ENCODE assay signal across 20 cellular contexts in genomic region chr15:68554716-68555347, GRCh38. TPM values are rescaled to one million over a fixed set of nuclear protein-coding genes. Genes with fewer than 3 reads are reported as not detected.
"Had no signal": no experiment of that assay in that cellular context is flagged by ENCODE, and none has a peak within 500 bp of the region (broad histone marks: within the 10 kb centered on the region; RNA-seq: fewer than 3 reads in every experiment).

No MANE protein-coding gene starts in this region.

- H3K27ac ChIP-seq: esophagus squamous epithelium, heart right ventricle, left ventricle myocardium inferior, lower lobe of right lung, ovary, psoas muscle, testis, tibial artery, upper lobe of left lung had no signal

- H3K9me3 ChIP-seq: esophagus squamous epithelium, heart right ventricle, left ventricle myocardium inferior, lower lobe of right lung, mucosa of descending colon, ovary, psoas muscle, testis, tibial artery, upper lobe of left lung had no signal

- H3K36me3 Mint-ChIP-seq: mesothelial cell of epicardium; naive B cell; natural killer cell treated with Interleukin-12 subunit alpha and Interleukin-12 subunit beta and Interleukin-15 and Interleukin-18, amount 100 ng/mL, for 72 hours; stimulated activated memory B cell treated with anti-CD40 and anti-IgM and Interleukin-4, amounts not matched to agents 10 μg/mL and 1 μg/mL and 100 μg/mL, for 72 hours had no signal

- DNase-seq: cortex of kidney, esophagus squamous epithelium, foreskin melanocyte, left ventricle myocardium inferior, lower lobe of right lung, psoas muscle had no signal

- H3K27ac Mint-ChIP-seq: effector memory CD8-positive, alpha-beta T cell; mesothelial cell of epicardium; natural killer cell treated with Interleukin-12 subunit alpha and Interleukin-12 subunit beta and Interleukin-15 and Interleukin-18, amount 100 ng/mL, for 72 hours; stimulated activated memory B cell treated with anti-CD40 and anti-IgM and Interleukin-4, amounts not matched to agents 10 μg/mL and 1 μg/mL and 100 μg/mL, for 72 hours had no signal

- H3K9me3 Mint-ChIP-seq: effector memory CD8-positive, alpha-beta T cell; mesothelial cell of epicardium; naive B cell; natural killer cell treated with Interleukin-12 subunit alpha and Interleukin-12 subunit beta and Interleukin-15 and Interleukin-18, amount 100 ng/mL, for 72 hours; neural crest cell; stimulated activated memory B cell treated with anti-CD40 and anti-IgM and Interleukin-4, amounts not matched to agents 10 μg/mL and 1 μg/mL and 100 μg/mL, for 72 hours had no signal

- H3K4me3 Mint-ChIP-seq: effector memory CD8-positive, alpha-beta T cell; mesothelial cell of epicardium; naive B cell; natural killer cell treated with Interleukin-12 subunit alpha and Interleukin-12 subunit beta and Interleukin-15 and Interleukin-18, amount 100 ng/mL, for 72 hours; stimulated activated memory B cell treated with anti-CD40 and anti-IgM and Interleukin-4, amounts not matched to agents 10 μg/mL and 1 μg/mL and 100 μg/mL, for 72 hours had no signal

- H3K4me1 ChIP-seq: psoas muscle, testis had no signal

- H3K36me3 ChIP-seq: esophagus squamous epithelium, heart right ventricle, left ventricle myocardium inferior, lower lobe of right lung, ovary, tibial artery, upper lobe of left lung had no signal

- H3K27me3 ChIP-seq: ovary, testis, tibial artery, upper lobe of left lung had no signal

- ATAC-seq: effector memory CD8-positive, alpha-beta T cell; left colon; stimulated activated memory B cell treated with anti-CD40 and anti-IgM and Interleukin-4, amounts not matched to agents 10 μg/mL and 1 μg/mL and 100 μg/mL, for 72 hours; stimulated activated naive CD8-positive, alpha-beta T cell treated with anti-CD3 and anti-CD28 coated beads, Interleukin-15, Interleukin-2, amounts not matched to agents 100 U/mL and 50 U/mL, for 24 hours had no signal

- H3K4me3 ChIP-seq: esophagus squamous epithelium, heart right ventricle, left ventricle myocardium inferior, lower lobe of right lung, mucosa of descending colon, ovary, psoas muscle, testis, tibial artery, upper lobe of left lung had no signal

RNA-seq across cellular contexts. Expression of gene CORO2B, which starts 24.0 kb away (rescaled TPM):
- total RNA-seq: natural killer cell treated with Interleukin-12 subunit alpha and Interleukin-12 subunit beta and Interleukin-15 and Interleukin-18, amount 100 ng/mL, for 72 hours had no signal
